Comparison of ENCODE assay signal across 3 cellular contexts in the genomic region with DNA sequence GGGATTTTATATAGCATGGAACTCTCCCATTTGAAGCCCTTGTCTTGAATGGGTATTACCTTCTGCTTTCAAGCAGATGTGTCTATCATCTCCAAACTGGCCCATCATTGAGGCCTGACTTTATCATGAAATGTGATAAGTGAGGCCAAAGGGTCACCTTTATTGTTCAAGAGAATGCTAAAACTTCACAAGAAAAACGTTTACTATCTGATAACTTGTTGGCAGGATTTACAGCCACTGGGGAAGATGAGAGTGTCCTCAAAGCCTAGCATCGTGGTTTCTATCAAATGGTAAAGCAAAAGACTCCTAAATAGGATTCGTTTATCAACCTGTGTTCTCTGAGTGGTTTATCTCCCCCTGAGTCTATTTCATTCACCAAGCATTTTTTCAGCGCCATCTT.
"Had no signal": no experiment of that assay in that cellular context is flagged by ENCODE, and none has a peak within 500 bp of the region (broad histone marks: within the 10 kb centered on the region; RNA-seq: fewer than 3 reads in every experiment).

No MANE protein-coding gene starts in this region.

- DNase-seq: GDM1, GF-D8 had no signal

- H3K4me3 ChIP-seq: GM12878 had no signal

- ATAC-seq: GM12878 had no signal
